ENCODE assay signal across 10 cellular contexts in genomic region chr7:5689716-5690115, GRCh38.
DNase-seq lines count a peak whose midpoint lies in the region; ATAC-seq and TF ChIP-seq lines count a peak whose summit lies in the region.
"Had no signal": no experiment of that assay in that cellular context is flagged by ENCODE, and none has a peak within 500 bp of the region (broad histone marks: within the 10 kb centered on the region; RNA-seq: fewer than 3 reads in every experiment).

No MANE protein-coding gene starts in this region.

- no peak overlapping the region for H2BK120ac ChIP-seq in H9 (ENCODE audit: low read depth, low read length, poor library complexity, severe bottlenecking)

- no peak overlapping the region for H2BK15ac ChIP-seq in H9 (ENCODE audit: low read depth, low read length)

- H3K18ac ChIP-seq in H9 (ENCODE audit: insufficient read length, low read depth, low read length): no peak overlapping the region

- no peak overlapping the region for H2BK12ac ChIP-seq in H9 (ENCODE audit: insufficient read length, low read depth, low read length)

- no peak overlapping the region for H2BK20ac ChIP-seq in H9 (ENCODE audit: low read depth, low read length, poor library complexity, severe bottlenecking)

- H4K91ac ChIP-seq in H9 (ENCODE audit: insufficient read length, low read depth, low read length): no peak overlapping the region

- CTCF ChIA-PET in activated CD4-positive, alpha-beta T cell treated with anti-CD3 and anti-CD28 coated beads for 36 hours (lab: Charles Lee): interaction anchor here (1.1 to 12.4 kb wide), 3 partner anchors 11 to 91 kb away, joined by 3 to 127 read pairs (median 13); partner anchors contain the start of gene RNF216
- CTCF ChIA-PET in activated B cell treated with CpG ODN at 0.5 μM for 24 hours (lab: Charles Lee): interaction anchor here (1.2 to 1.8 kb wide), 4 partner anchors 11 to 131 kb away, joined by 3 to 9 read pairs (median 6); no protein-coding TSS in a partner anchor

- H3K79me2 ChIP-seq in H9 (ENCODE audit: insufficient read depth, low read length): no peaks in the 10 kb centered on the region

- no peaks in the 10 kb centered on the region for H3K27me3 Mint-ChIP-seq in activated CD4-positive, alpha-beta T cell treated with anti-CD3 and anti-CD28 coated beads for 36 hours
- H3K27me3 Mint-ChIP-seq in activated B cell treated with CpG ODN at 0.5 μM for 24 hours: no peaks in the 10 kb centered on the region
- no peaks in the 10 kb centered on the region for H3K27me3 Mint-ChIP-seq in stimulated activated naive B cell treated with anti-CD40 and anti-IgM and Interleukin-4, amounts not matched to agents 10 μg/mL and 1 μg/mL and 100 μg/mL, for 72 hours
- no peaks in the 10 kb centered on the region for H3K27me3 Mint-ChIP-seq in H9 (ENCODE audit: low read depth)

- peaks cover 96% of the 10 kb centered on the region for H3K4me1 Mint-ChIP-seq in activated CD4-positive, alpha-beta T cell treated with anti-CD3 and anti-CD28 coated beads for 36 hours
- peaks cover 90% of the 10 kb centered on the region for H3K4me1 Mint-ChIP-seq in activated B cell treated with CpG ODN at 0.5 μM for 24 hours
- H3K4me1 Mint-ChIP-seq in stimulated activated naive B cell treated with anti-CD40 and anti-IgM and Interleukin-4, amounts not matched to agents 10 μg/mL and 1 μg/mL and 100 μg/mL, for 72 hours: peaks cover 62 to 84% of the 10 kb centered on the region in 2 donors
- peaks cover 4 to 14% of the 10 kb centered on the region in 2 experiments; a peak in 3 of 4 replicates for H3K4me1 Mint-ChIP-seq in H9

- H3K4me2 ChIP-seq in H9 (ENCODE audit: insufficient read depth, insufficient read length, low read length): no peak overlapping the region

- POLR2A ChIA-PET in activated CD4-positive, alpha-beta T cell treated with anti-CD3 and anti-CD28 coated beads for 36 hours (lab: Charles Lee): interaction anchor here (1.0 kb wide), 1 partner anchor 12 kb away, joined by 3 read pairs; no protein-coding TSS in a partner anchor
- POLR2A ChIA-PET in activated B cell treated with CpG ODN at 0.5 μM for 24 hours (lab: Charles Lee): interaction anchor here (0.7 to 2.2 kb wide), 7 partner anchors 9 to 194 kb away, joined by 3 to 17 read pairs (median 7); no protein-coding TSS in a partner anchor

- H3K4me3 ChIP-seq in fibroblast of mammary gland (ENCODE audit: control insufficient read depth, low read depth, low read length): no peak overlapping the region

- no peak overlapping the region for H3T11ph ChIP-seq in H9 (ENCODE audit: low read length)

- no peak for TF ChIP-seq CTCF in activated B cell treated with CpG ODN at 0.5 μM for 24 hours (IDR thresholded peaks at IDR 0.05)
- TF ChIP-seq CTCF in fibroblast of mammary gland (conservative IDR thresholded peaks at IDR 0.05; ENCODE audit: control insufficient read depth, insufficient read depth, low read depth, low read length): no peak
- TF ChIP-seq CTCF in H9 (conservative IDR thresholded peaks at IDR 0.05): no peak

- no peaks in the 10 kb centered on the region for H3K79me1 ChIP-seq in H9 (ENCODE audit: insufficient read depth, low read depth, low read length, poor library complexity, severe bottlenecking)

- no peaks in the 10 kb centered on the region; the same call in 1 of the 2 replicates for H3K4me1 ChIP-seq in H9 (ENCODE audit: insufficient read depth, low read length)

- intact Hi-C loops in activated CD4-positive, alpha-beta T cell treated with anti-CD3 and anti-CD28 coated beads for 36 hours (cut with DNase I, micrococcal nuclease): loop anchor here (1.0 to 10.0 kb wide), 4 partner anchors 11 to 295 kb away; no protein-coding TSS in a partner anchor
- intact Hi-C loops in activated B cell treated with CpG ODN at 0.5 μM for 24 hours (cut with micrococcal nuclease): loop anchor here (5.0 kb wide), 1 partner anchor 267 kb away; the partner anchor contains the start of gene TNRC18

- no peaks in the 10 kb centered on the region for H3K23me2 ChIP-seq in H9 (ENCODE audit: insufficient read length, low read depth, low read length, poor library complexity, severe bottlenecking)

- H3K9me3 Mint-ChIP-seq in activated CD4-positive, alpha-beta T cell treated with anti-CD3 and anti-CD28 coated beads for 36 hours (ENCODE audit: low read depth): no peaks in the 10 kb centered on the region
- H3K9me3 Mint-ChIP-seq in activated B cell treated with CpG ODN at 0.5 μM for 24 hours (no peaks in the 10 kb centered on the region), H9 (no peaks in the 10 kb centered on the region)
- peaks cover 2 to 4% of the 10 kb centered on the region in 2 donors for H3K9me3 Mint-ChIP-seq in stimulated activated naive B cell treated with anti-CD40 and anti-IgM and Interleukin-4, amounts not matched to agents 10 μg/mL and 1 μg/mL and 100 μg/mL, for 72 hours

- H3K36me3 Mint-ChIP-seq in activated CD4-positive, alpha-beta T cell treated with anti-CD3 and anti-CD28 coated beads for 36 hours (ENCODE audit: low read depth): peaks cover 51% of the 10 kb centered on the region
- peaks cover 29% of the 10 kb centered on the region for H3K36me3 Mint-ChIP-seq in activated B cell treated with CpG ODN at 0.5 μM for 24 hours (ENCODE audit: low read depth)
- H3K36me3 Mint-ChIP-seq in stimulated activated naive B cell treated with anti-CD40 and anti-IgM and Interleukin-4, amounts not matched to agents 10 μg/mL and 1 μg/mL and 100 μg/mL, for 72 hours: peaks cover 57 to 73% of the 10 kb centered on the region in 2 donors
- peaks cover 0 to 10% (median 7%) of the 10 kb centered on the region in 3 experiments; a peak in 6 of 7 replicates for H3K36me3 Mint-ChIP-seq in H9 (ENCODE audit: insufficient read depth in 1 of 3, low read depth in 3 of 3)

- no CpG with 5 or more reads among the region's 10 CpGs for WGBS in H9 (ENCODE audit: extremely low coverage, insufficient read length, low lambda C conversion rate)

- H3K27ac Mint-ChIP-seq in activated CD4-positive, alpha-beta T cell treated with anti-CD3 and anti-CD28 coated beads for 36 hours: peak overlapping the region; percentile 95
- H3K27ac Mint-ChIP-seq in activated B cell treated with CpG ODN at 0.5 μM for 24 hours (peak overlapping the region; percentile 47), H9 (0 out of 7 replicates have a peak overlapping the region, but pooled peaks of 1 of the 3 experiments have one; percentile 34)
- peak overlapping the region; percentile 47 for H3K27ac Mint-ChIP-seq in stimulated activated naive B cell treated with anti-CD40 and anti-IgM and Interleukin-4, amounts not matched to agents 10 μg/mL and 1 μg/mL and 100 μg/mL, for 72 hours

- H3K9ac ChIP-seq in H9 (ENCODE audit: extremely low read depth, insufficient read length, low read length): no peak overlapping the region

- H4K20me1 ChIP-seq in H9 (ENCODE audit: control insufficient read depth, insufficient read depth, insufficient read length): no peaks in the 10 kb centered on the region

- H3K4me3 Mint-ChIP-seq in activated CD4-positive, alpha-beta T cell treated with anti-CD3 and anti-CD28 coated beads for 36 hours: peak overlapping the region; percentile 51
- H3K4me3 Mint-ChIP-seq in activated B cell treated with CpG ODN at 0.5 μM for 24 hours (no peak overlapping the region), H9 (no peak overlapping the region)
- no peak overlapping the region for H3K4me3 Mint-ChIP-seq in stimulated activated naive B cell treated with anti-CD40 and anti-IgM and Interleukin-4, amounts not matched to agents 10 μg/mL and 1 μg/mL and 100 μg/mL, for 72 hours

- no peak overlapping the region for H2BK5ac ChIP-seq in H9 (ENCODE audit: insufficient read length, low read length)

- no peak overlapping the region for H2AK5ac ChIP-seq in H9 (ENCODE audit: insufficient read length, low read length)

- H3K14ac ChIP-seq in H9 (ENCODE audit: insufficient read depth, low read length): no peak overlapping the region

- no peak overlapping the region for H3K56ac ChIP-seq in H9 (ENCODE audit: insufficient read length, low read depth, low read length)

- no peak for ATAC-seq in activated CD4-positive, alpha-beta T cell treated with anti-CD3 and anti-CD28 coated beads for 36 hours
- ATAC-seq in activated B cell treated with CpG ODN at 0.5 μM for 24 hours (ENCODE audit: low read depth): no peak
- no peak for ATAC-seq in stimulated activated naive B cell treated with anti-CD40 and anti-IgM and Interleukin-4, amounts not matched to agents 10 μg/mL and 1 μg/mL and 100 μg/mL, for 72 hours (replicated peaks)
- ATAC-seq: left lobe of liver had no signal

- H3K23ac ChIP-seq in H9 (ENCODE audit: insufficient read length, low read depth, low read length): no peak overlapping the region

- H2AFZ ChIP-seq in H9 (ENCODE audit: low read length): no peak overlapping the region

- no peaks in the 10 kb centered on the region for H3K9me3 ChIP-seq in H9 (ENCODE audit: control insufficient read depth, low read depth, low read length)

- H3K27ac ChIP-seq in H9 (ENCODE audit: insufficient read length, low read depth, low read length): no peak overlapping the region

- no peak overlapping the region for H4K5ac ChIP-seq in H9 (ENCODE audit: insufficient read length, low read depth, low read length)

- no peak overlapping the region for H4K8ac ChIP-seq in H9 (replicated peaks; ENCODE audit: insufficient read length, low read depth, low read length)

- no peaks in the 10 kb centered on the region for H3K27me3 ChIP-seq in H9 (ENCODE audit: insufficient read depth, low read length)

- H3K4ac ChIP-seq in H9 (ENCODE audit: low read depth, low read length): no peak overlapping the region

- DNase-seq in activated CD4-positive, alpha-beta T cell treated with anti-CD3 and anti-CD28 coated beads for 36 hours: no peak
- no peak for DNase-seq in activated CD4-positive, alpha-beta T cell treated with anti-CD3 and anti-CD28 coated beads for 1 hour
- DNase-seq in activated B cell treated with CpG ODN at 0.5 μM for 24 hours (no peak), fibroblast of mammary gland (ENCODE audit: low read depth) (peak; percentile 51), NCI-H1436 treated with DMSO at 0.1 percent for 48 hours (lab: John Stamatoyannopoulos, UW) (no peak), SIG-M5 (lab: John Stamatoyannopoulos, UW) (no peak), H9 (no peak)
- no peak for DNase-seq in stimulated activated naive B cell treated with anti-CD40 and anti-IgM and Interleukin-4, amounts not matched to agents 10 μg/mL and 1 μg/mL and 100 μg/mL, for 72 hours
- DNase-seq: SHP77 treated with DMSO at 0.1 percent for 48 hours had no signal
